In genomic region chr1:154765970-154766369, GRCh38 we compare ENCODE assay signal across 8 cellular contexts.
DNase-seq lines count a peak whose midpoint lies in the region; ATAC-seq and TF ChIP-seq lines count a peak whose summit lies in the region.

No MANE protein-coding gene starts in this region.

- DNase-seq in 8988T = peak; percentile 78
- peak; percentile 63 for DNase-seq in GM03348 (ENCODE audit: low spot score)
- peak; percentile 21 to 25 for DNase-seq in NOMO-1 (lab: John Stamatoyannopoulos, UW; ENCODE audit: unreplicated experiment in 2 of 2)
- peak; percentile 21 for DNase-seq in endothelial cell (ENCODE audit: low spot score)
- no peak for DNase-seq in stimulated activated naive B cell treated with anti-CD40 and anti-IgM and Interleukin-4, amounts not matched to agents 10 μg/mL and 1 μg/mL and 100 μg/mL, for 72 hours
- no peak for DNase-seq in NCI-H1048 (lab: John Stamatoyannopoulos, UW)

- ATAC-seq in stimulated activated naive B cell treated with anti-CD40 and anti-IgM and Interleukin-4, amounts not matched to agents 10 μg/mL and 1 μg/mL and 100 μg/mL, for 72 hours (replicated peaks) = no peak
- ATAC-seq in GM21576 (IDR thresholded peaks at IDR 0.05; ENCODE audit: unreplicated experiment) (no peak), HG02981 (IDR thresholded peaks at IDR 0.05; ENCODE audit: unreplicated experiment) (no peak)

- no peak overlapping the region for H3K27ac Mint-ChIP-seq in endothelial cell (ENCODE audit: unreplicated experiment)
- peak overlapping the region; percentile 10 for H3K27ac Mint-ChIP-seq in stimulated activated naive B cell treated with anti-CD40 and anti-IgM and Interleukin-4, amounts not matched to agents 10 μg/mL and 1 μg/mL and 100 μg/mL, for 72 hours

- no peak overlapping the region for H3K4me3 Mint-ChIP-seq in endothelial cell (ENCODE audit: unreplicated experiment)
- no peak overlapping the region for H3K4me3 Mint-ChIP-seq in stimulated activated naive B cell treated with anti-CD40 and anti-IgM and Interleukin-4, amounts not matched to agents 10 μg/mL and 1 μg/mL and 100 μg/mL, for 72 hours

- peaks cover 2% of the 10 kb centered on the region for H3K4me1 Mint-ChIP-seq in endothelial cell (ENCODE audit: unreplicated experiment)
- peaks cover 11 to 14% of the 10 kb centered on the region in 2 donors for H3K4me1 Mint-ChIP-seq in stimulated activated naive B cell treated with anti-CD40 and anti-IgM and Interleukin-4, amounts not matched to agents 10 μg/mL and 1 μg/mL and 100 μg/mL, for 72 hours

- peaks cover 2% of the 10 kb centered on the region for H3K27me3 Mint-ChIP-seq in endothelial cell (ENCODE audit: unreplicated experiment)
- H3K27me3 Mint-ChIP-seq in stimulated activated naive B cell treated with anti-CD40 and anti-IgM and Interleukin-4, amounts not matched to agents 10 μg/mL and 1 μg/mL and 100 μg/mL, for 72 hours = peaks cover 26 to 39% of the 10 kb centered on the region in 2 donors

- H3K36me3 Mint-ChIP-seq in endothelial cell (ENCODE audit: low read depth, unreplicated experiment) = no peaks in the 10 kb centered on the region
- H3K36me3 Mint-ChIP-seq in stimulated activated naive B cell treated with anti-CD40 and anti-IgM and Interleukin-4, amounts not matched to agents 10 μg/mL and 1 μg/mL and 100 μg/mL, for 72 hours = no peaks in the 10 kb centered on the region

- no peaks in the 10 kb centered on the region for H3K9me3 Mint-ChIP-seq in endothelial cell (ENCODE audit: unreplicated experiment)
- H3K9me3 Mint-ChIP-seq in stimulated activated naive B cell treated with anti-CD40 and anti-IgM and Interleukin-4, amounts not matched to agents 10 μg/mL and 1 μg/mL and 100 μg/mL, for 72 hours = no peaks in the 10 kb centered on the region

- TF ChIP-seq CTCF in endothelial cell (IDR thresholded peaks at IDR 0.05; ENCODE audit: unreplicated experiment) = no peak

Comparison
In these comparisons a context has a peak if more than half of its experiments do, and no peak if none do; other contexts are left out.
1. DNase-seq: peak in 8988T (single experiment), GM03348 (single experiment), NOMO-1 (2 of 2) and endothelial cell (single experiment); none in stimulated activated naive B cell treated with anti-CD40 and anti-IgM and Interleukin-4, amounts not matched to agents 10 μg/mL and 1 μg/mL and 100 μg/mL, for 72 hours (single experiment) and NCI-H1048 (single experiment).